In genomic region chr2:238585836-238586821, GRCh38 we compare ENCODE assay signal across 20 cellular contexts.
DNase-seq lines count a peak whose midpoint lies in the region; ATAC-seq and TF ChIP-seq lines count a peak whose summit lies in the region.
"Had no signal": no experiment of that assay in that cellular context is flagged by ENCODE, and none has a peak within 500 bp of the region (broad histone marks: within the 10 kb centered on the region; RNA-seq: fewer than 3 reads in every experiment).

No MANE protein-coding gene starts in this region.

- H4K20me1 ChIP-seq in GM23248 (ENCODE audit: insufficient read depth), result no peaks in the 10 kb centered on the region

- no peaks in the 10 kb centered on the region for H3K4me1 ChIP-seq in GM23248 (ENCODE audit: insufficient read depth)
- H3K4me1 ChIP-seq in sigmoid colon, result peaks cover 0 to 16% (median 10%) of the 10 kb centered on the region in 4 donors
- H3K4me1 ChIP-seq: tibial nerve had no signal

- H3K4me2 ChIP-seq in GM23248 (ENCODE audit: unreplicated experiment), result no peak overlapping the region

- H3K4me1 Mint-ChIP-seq in natural killer cell treated with Interleukin-12 subunit alpha and Interleukin-12 subunit beta and Interleukin-15 and Interleukin-18, amount 100 ng/mL, for 72 hours (ENCODE audit: low read depth in 2 of 2), result no peaks in the 10 kb centered on the region
- H3K4me1 Mint-ChIP-seq in activated T-cell treated with anti-CD3 and anti-CD28 coated beads, Interleukin-2, amount 50 U/mL, for 24 hours (ENCODE audit: low read depth), result no peaks in the 10 kb centered on the region
- H3K4me1 Mint-ChIP-seq: B cell; naive thymus-derived CD4-positive, alpha-beta T cell had no signal

- peaks cover 0 to 6% of the 10 kb centered on the region in 2 donors for H3K27me3 Mint-ChIP-seq in natural killer cell treated with Interleukin-12 subunit alpha and Interleukin-12 subunit beta and Interleukin-15 and Interleukin-18, amount 100 ng/mL, for 72 hours
- H3K27me3 Mint-ChIP-seq in activated T-cell treated with anti-CD3 and anti-CD28 coated beads, Interleukin-2, amount 50 U/mL, for 24 hours, result peaks cover 2% of the 10 kb centered on the region
- H3K27me3 Mint-ChIP-seq: activated naive CD8-positive, alpha-beta T cell; B cell had no signal

- peak; percentile 16 for DNase-seq in GM23248
- DNase-seq in amygdala (lab: John Stamatoyannopoulos, UW), result peak in 33 of 56 donors; percentile 5 to 64 (median 26)
- DNase-seq in hypothalamus (lab: John Stamatoyannopoulos, UW), result peak in 26 of 51 donors; percentile 8 to 64 (median 24)
- peak; percentile 76 for DNase-seq in sigmoid colon
- no peak for DNase-seq in natural killer cell treated with Interleukin-12 subunit alpha and Interleukin-12 subunit beta and Interleukin-15 and Interleukin-18, amount 100 ng/mL, for 72 hours (ENCODE audit: low spot score)
- DNase-seq in NCI-H1436 treated with DMSO at 0.1 percent for 48 hours (lab: John Stamatoyannopoulos, UW), result no peak
- DNase-seq in activated T-cell treated with anti-CD3 and anti-CD28 coated beads, Interleukin-2, amount 50 U/mL, for 24 hours, result no peak
- DNase-seq: activated T-cell treated with anti-CD3 and anti-CD28 coated beads for 4 hours; DMS 273 treated with DMSO at 0.1 percent for 48 hours; naive thymus-derived CD4-positive, alpha-beta T cell; NCI-H2029 treated with DMSO at 0.1 percent for 48 hours; RPMI8226; stimulated activated CD4-positive, alpha-beta T cell treated with anti-CD3 and anti-CD28 coated beads, Interleukin-2, amount 100 ng/mL, for 48 hours; stimulated activated CD8-positive, alpha-beta memory T cell treated with anti-CD3 and anti-CD28 coated beads, Interleukin-4, amount 100 ng/mL, for 48 hours had no signal

- H3K9me3 ChIP-seq in GM23248 (ENCODE audit: low read depth) (no peaks in the 10 kb centered on the region), sigmoid colon (peaks cover 0 to 4% (median 0%) of the 10 kb centered on the region in 4 donors)

- H3K9me2 ChIP-seq in GM23248 (ENCODE audit: insufficient read depth), result no peaks in the 10 kb centered on the region

- no peaks in the 10 kb centered on the region for H3K36me3 Mint-ChIP-seq in natural killer cell treated with Interleukin-12 subunit alpha and Interleukin-12 subunit beta and Interleukin-15 and Interleukin-18, amount 100 ng/mL, for 72 hours
- H3K36me3 Mint-ChIP-seq in activated T-cell treated with anti-CD3 and anti-CD28 coated beads, Interleukin-2, amount 50 U/mL, for 24 hours (ENCODE audit: low read depth), result no peaks in the 10 kb centered on the region
- H3K36me3 Mint-ChIP-seq: activated naive CD8-positive, alpha-beta T cell; naive thymus-derived CD4-positive, alpha-beta T cell had no signal

- peak in 1 of 4 donors; percentile 48 for TF ChIP-seq EP300 in sigmoid colon (IDR thresholded peaks at IDR 0.05)

- no peak overlapping the region for H3K9ac ChIP-seq in GM23248

- H3K27ac Mint-ChIP-seq in natural killer cell treated with Interleukin-12 subunit alpha and Interleukin-12 subunit beta and Interleukin-15 and Interleukin-18, amount 100 ng/mL, for 72 hours, result no peak overlapping the region
- H3K27ac Mint-ChIP-seq in activated T-cell treated with anti-CD3 and anti-CD28 coated beads, Interleukin-2, amount 50 U/mL, for 24 hours, result no peak overlapping the region
- H3K27ac Mint-ChIP-seq: activated naive CD8-positive, alpha-beta T cell; B cell had no signal

- H3K79me2 ChIP-seq in GM23248 (ENCODE audit: insufficient read depth), result no peaks in the 10 kb centered on the region

- TF ChIP-seq POLR2A in sigmoid colon (IDR thresholded peaks at IDR 0.05), result no peak

- intact Hi-C loops in sigmoid colon (cut with DNase I), result loop anchor here (5.0 kb wide), 1 partner anchor 59 kb away; no protein-coding TSS in a partner anchor

- H3K27ac ChIP-seq in GM23248 (no peak overlapping the region), sigmoid colon (peak overlapping the region in 2 of 4 donors; percentile 57 to 58)
- H3K27ac ChIP-seq: HL-60, tibial nerve had no signal

- H3K36me3 ChIP-seq in GM23248 (ENCODE audit: low read depth) (no peaks in the 10 kb centered on the region), sigmoid colon (no peaks in the 10 kb centered on the region)
- H3K36me3 ChIP-seq: tibial nerve had no signal

- no peaks in the 10 kb centered on the region for H3K27me3 ChIP-seq in GM23248 (replicated peaks; ENCODE audit: insufficient read depth)
- H3K27me3 ChIP-seq in sigmoid colon, result no peaks in the 10 kb centered on the region
- H3K27me3 ChIP-seq: tibial nerve had no signal

- no peak overlapping the region for H2AFZ ChIP-seq in GM23248

- no peak overlapping the region for H3K4me3 ChIP-seq in GM23248
- no peak overlapping the region for H3K4me3 ChIP-seq in sigmoid colon
- H3K4me3 ChIP-seq: tibial nerve had no signal

- H3F3A ChIP-seq in GM23248 (ENCODE audit: insufficient read depth), result no peaks in the 10 kb centered on the region

- no peak overlapping the region for H3K4me3 Mint-ChIP-seq in natural killer cell treated with Interleukin-12 subunit alpha and Interleukin-12 subunit beta and Interleukin-15 and Interleukin-18, amount 100 ng/mL, for 72 hours
- H3K4me3 Mint-ChIP-seq in activated T-cell treated with anti-CD3 and anti-CD28 coated beads, Interleukin-2, amount 50 U/mL, for 24 hours, result no peak overlapping the region
- H3K4me3 Mint-ChIP-seq: activated naive CD8-positive, alpha-beta T cell; B cell; naive thymus-derived CD4-positive, alpha-beta T cell had no signal

- no peak for ATAC-seq in natural killer cell treated with Interleukin-12 subunit alpha and Interleukin-12 subunit beta and Interleukin-15 and Interleukin-18, amount 100 ng/mL, for 72 hours
- no peak for ATAC-seq in HG02610 (IDR thresholded peaks at IDR 0.05; ENCODE audit: unreplicated experiment)
- ATAC-seq: left lobe of liver; naive thymus-derived CD4-positive, alpha-beta T cell had no signal

- no peaks in the 10 kb centered on the region for H3K9me3 Mint-ChIP-seq in natural killer cell treated with Interleukin-12 subunit alpha and Interleukin-12 subunit beta and Interleukin-15 and Interleukin-18, amount 100 ng/mL, for 72 hours
- H3K9me3 Mint-ChIP-seq in activated T-cell treated with anti-CD3 and anti-CD28 coated beads, Interleukin-2, amount 50 U/mL, for 24 hours, result no peaks in the 10 kb centered on the region

- no peak for TF ChIP-seq CTCF in sigmoid colon (IDR thresholded peaks at IDR 0.05)

- 60 to 63% methylated on average over 33 to 34 of the region's 34 CpGs for WGBS in GM23248 (ENCODE audit: low coverage in 1 of 2, low lambda C conversion rate in 2 of 2, missing lambda C conversion rate in 2 of 2), 2 experiments
- 81 to 84% methylated on average over 34 of the region's 34 CpGs for WGBS in sigmoid colon, 2 donors

- in situ Hi-C loops in GM23248 (cut with MboI), result no loop called here

Comparison
In these comparisons a context has a peak if more than half of its experiments do, and no peak if none do; other contexts are left out.
1. DNase-seq: peak in GM23248 (single experiment), amygdala (33 of 56), hypothalamus (26 of 51) and sigmoid colon (single experiment); none in natural killer cell treated with Interleukin-12 subunit alpha and Interleukin-12 subunit beta and Interleukin-15 and Interleukin-18, amount 100 ng/mL, for 72 hours (single experiment), NCI-H1436 treated with DMSO at 0.1 percent for 48 hours (single experiment) and activated T-cell treated with anti-CD3 and anti-CD28 coated beads, Interleukin-2, amount 50 U/mL, for 24 hours (single experiment).